Comparison of ENCODE assay signal across 13 cellular contexts in the genomic region with DNA sequence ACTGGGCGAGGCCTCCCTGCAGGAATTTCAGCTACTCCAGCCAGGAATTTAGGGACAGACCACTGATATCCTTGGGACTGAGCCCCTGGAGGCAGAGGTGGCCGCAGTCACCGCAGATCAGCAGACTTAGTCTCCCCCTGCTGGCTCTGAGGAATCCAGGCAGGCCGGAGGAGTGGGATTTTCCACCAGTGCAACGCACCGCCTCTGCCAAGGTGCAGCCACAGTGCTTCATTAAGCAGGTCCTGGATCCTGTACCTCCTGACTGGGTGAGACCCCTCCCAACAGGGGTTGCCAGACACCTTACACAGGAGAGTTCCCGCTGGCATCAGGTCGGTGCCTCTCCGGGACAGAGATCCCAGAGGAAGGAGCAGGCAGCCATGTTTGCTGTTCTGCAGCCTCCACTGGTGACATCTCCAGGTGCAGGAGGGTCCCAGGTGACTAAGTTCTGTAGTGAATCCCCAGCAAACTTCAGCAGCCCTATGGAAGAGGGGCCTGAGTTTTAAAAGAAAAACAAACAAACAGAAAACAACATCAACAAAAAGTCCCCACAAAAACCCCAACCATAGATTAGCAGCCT.
DNase-seq lines count a peak whose midpoint lies in the region; ATAC-seq, FAIRE-seq and TF ChIP-seq lines count a peak whose summit lies in the region.
"Had no signal": no experiment of that assay in that cellular context is flagged by ENCODE, and none has a peak within 500 bp of the region (broad histone marks: within the 10 kb centered on the region; RNA-seq: fewer than 3 reads in every experiment).

No MANE protein-coding gene starts in this region.

- TF ChIP-seq CTCF in A549 (IDR thresholded peaks at IDR 0.05): 0 out of 3 replicates have a peak, but pooled peaks have one; percentile 12
- peak; percentile 26 for TF ChIP-seq CTCF in HFF-Myc (IDR thresholded peaks at IDR 0.05; ENCODE audit: low read depth, low read length, missing control alignments)
- peak; percentile 4 for TF ChIP-seq CTCF in astrocyte of the spinal cord (IDR thresholded peaks at IDR 0.05; ENCODE audit: low read depth, low read length)
- no peak for TF ChIP-seq CTCF in kidney (IDR thresholded peaks at IDR 0.05; ENCODE audit: borderline replicate concordance, extremely low read depth, insufficient read depth)

- CTCF ChIA-PET in A549 (lab: Yijun Ruan, JAX): interaction anchor here (0.6 to 1.4 kb wide), 4 partner anchors 12 to 1463 kb away, joined by 3 read pairs; no protein-coding TSS in a partner anchor

- H3K9me3 ChIP-seq in A549: no peaks in the 10 kb centered on the region
- no peaks in the 10 kb centered on the region for H3K9me3 ChIP-seq in kidney (ENCODE audit: control insufficient read depth in 1 of 2, low read length in 2 of 2)
- H3K9me3 ChIP-seq: transverse colon had no signal

- peak overlapping the region; percentile 28; the same call in 2 of the 3 replicates for H3K4me2 ChIP-seq in A549

- no peaks in the 10 kb centered on the region for H3K4me1 ChIP-seq in A549
- H3K4me1 ChIP-seq in kidney (ENCODE audit: control insufficient read depth in 1 of 2, insufficient read depth in 1 of 2, low read depth in 1 of 2, low read length in 2 of 2): no peaks in the 10 kb centered on the region
- H3K4me1 ChIP-seq: transverse colon had no signal

- H3K36me3 ChIP-seq in kidney (ENCODE audit: control insufficient read depth in 1 of 2, insufficient read depth in 2 of 2, low read length in 2 of 2): no peaks in the 10 kb centered on the region
- H3K36me3 ChIP-seq: transverse colon had no signal

- peak; percentile 1 to 6 for DNase-seq in A549 (ENCODE audit: low read depth in 1 of 2, low spot score in 1 of 2)
- no peak for DNase-seq in HFF-Myc (ENCODE audit: extremely low read depth, low read depth)
- no peak for DNase-seq in astrocyte of the spinal cord (ENCODE audit: low read depth, low spot score)
- peak; percentile 62 for DNase-seq in kidney
- DNase-seq in frontal cortex (ENCODE audit: low spot score in 2 of 2): no peak
- no peak for DNase-seq in stimulated activated CD4-positive, alpha-beta T cell treated with anti-CD3 and anti-CD28 coated beads, Interleukin-15, amount 100 ng/mL, for 24 hours
- DNase-seq in T-helper 9 cell: no peak
- DNase-seq: amniotic stem cell, NCI-H146, OCI-M1, transverse colon had no signal

- H3K4me3 ChIP-seq in A549: no peak overlapping the region
- no peak overlapping the region for H3K4me3 ChIP-seq in HFF-Myc (replicated peaks; ENCODE audit: low read depth, low read length)
- no peak overlapping the region for H3K4me3 ChIP-seq in astrocyte of the spinal cord (ENCODE audit: low read depth, low read length)
- no peak overlapping the region for H3K4me3 ChIP-seq in kidney (ENCODE audit: low read length in 2 of 2)
- H3K4me3 ChIP-seq: skin epidermis, transverse colon had no signal

- TF ChIP-seq EP300 in A549 (IDR thresholded peaks at IDR 0.05): no peak

- no peak for TF ChIP-seq POLR2A in A549 (IDR thresholded peaks at IDR 0.05; ENCODE audit: low read length)

- in situ Hi-C loops in astrocyte of the spinal cord (cut with HindIII; ENCODE audit: low sequenced_read_pairs): no loop called here

- ATAC-seq in A549: peak; percentile 85 to 91
- no peak for ATAC-seq in HG02852 (IDR thresholded peaks at IDR 0.05; ENCODE audit: unreplicated experiment)

- peak; percentile 14 to 45; a peak in 2 of 5 replicates for TF ChIP-seq RAD21 in A549 (conservative IDR thresholded peaks at IDR 0.05 in 1 of 2, IDR thresholded peaks at IDR 0.05 in 1 of 2)

- POLR2A ChIA-PET in A549 (lab: Yijun Ruan, JAX): no interaction called here

- FAIRE-seq in A549 (lab: Jason Lieb, UNC) (no peak), kidney (lab: Jason Lieb, UNC) (no peak), frontal cortex (lab: Jason Lieb, UNC) (no peak)

- H3K27ac ChIP-seq in A549 (no peak overlapping the region), kidney (ENCODE audit: low read depth in 2 of 2, low read length in 2 of 2) (no peak overlapping the region)
- H3K27ac ChIP-seq: skin epidermis, transverse colon had no signal

- no CpG with 5 or more reads among the region's 9 CpGs for WGBS in A549 (ENCODE audit: missing lambda C conversion rate)

- intact Hi-C loops in kidney (cut with DNase I): no loop called here

- H3K9ac ChIP-seq in kidney (ENCODE audit: low read length in 2 of 2): no peak overlapping the region

TF ChIP-seq in A549, 52 proteins besides CTCF, POLR2A, EP300 and RAD21:
- TF ChIP-seq HEYL (CRISPR knock-in tag; IDR thresholded peaks at IDR 0.05): no peak
- TF ChIP-seq, protein P1, sequence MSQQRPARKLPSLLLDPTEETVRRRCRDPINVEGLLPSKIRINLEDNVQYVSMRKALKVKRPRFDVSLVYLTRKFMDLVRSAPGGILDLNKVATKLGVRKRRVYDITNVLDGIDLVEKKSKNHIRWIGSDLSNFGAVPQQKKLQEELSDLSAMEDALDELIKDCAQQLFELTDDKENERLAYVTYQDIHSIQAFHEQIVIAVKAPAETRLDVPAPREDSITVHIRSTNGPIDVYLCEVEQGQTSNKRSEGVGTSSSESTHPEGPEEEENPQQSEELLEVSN (IDR thresholded peaks at IDR 0.05; ENCODE audit: borderline replicate concordance, low read depth): no peak

Comparison
In these comparisons a context has a peak if more than half of its experiments do, and no peak if none do; other contexts are left out.
1. DNase-seq: peak in A549 (2 of 2) and kidney (single experiment); none in HFF-Myc (single experiment), astrocyte of the spinal cord (single experiment), frontal cortex (0 of 2), stimulated activated CD4-positive, alpha-beta T cell treated with anti-CD3 and anti-CD28 coated beads, Interleukin-15, amount 100 ng/mL, for 24 hours (single experiment) and T-helper 9 cell (single experiment).